ENCODE assay signal across 22 cellular contexts in genomic region chr9:124553738-124554137, GRCh38. TPM values are rescaled to one million over a fixed set of nuclear protein-coding genes. Genes with fewer than 3 reads are reported as not detected.
DNase-seq lines count a peak whose midpoint lies in the region; ATAC-seq and TF ChIP-seq lines count a peak whose summit lies in the region.
"Had no signal": no experiment of that assay in that cellular context is flagged by ENCODE, and none has a peak within 500 bp of the region (broad histone marks: within the 10 kb centered on the region; RNA-seq: fewer than 3 reads in every experiment).

No MANE protein-coding gene starts in this region.

- intact Hi-C loops in thyroid gland (cut with DNase I), result loop anchor here (10.0 kb wide), 1 partner anchor 151 kb away; no protein-coding TSS in a partner anchor
- intact Hi-C loops in ovary (cut with DNase I), result no loop called here

- H4K20me1 ChIP-seq in SK-N-SH (ENCODE audit: insufficient read depth), result no peaks in the 10 kb centered on the region

- TF ChIP-seq CTCF in SK-N-SH (IDR thresholded peaks at IDR 0.05) (no peak), thyroid gland (IDR thresholded peaks at IDR 0.05) (no peak), ovary (IDR thresholded peaks at IDR 0.05) (no peak)

- peaks cover 3 to 5% of the 10 kb centered on the region in 2 experiments; a peak in 2 of 4 replicates for H3K4me1 ChIP-seq in SK-N-SH (ENCODE audit: control insufficient read depth in 1 of 2, insufficient read depth in 2 of 2, low read depth in 1 of 2, low read length in 1 of 2)
- H3K4me1 ChIP-seq in thyroid gland, result peaks cover 0 to 21% of the 10 kb centered on the region in 2 donors
- no peaks in the 10 kb centered on the region for H3K4me1 ChIP-seq in ovary (ENCODE audit: insufficient read depth)

- H3K4me3 ChIP-seq in SK-N-SH (ENCODE audit: low read depth in 2 of 2, low read length in 1 of 2) (no peak overlapping the region), thyroid gland (replicated peaks in 1 of 3) (no peak overlapping the region), ovary (no peak overlapping the region)
- H3K4me3 ChIP-seq: stomach had no signal

- TF ChIP-seq RAD21 in SK-N-SH (IDR thresholded peaks at IDR 0.05; ENCODE audit: low read length), result no peak

- DNase-seq in NCI-H1105 treated with DMSO at 0.1 percent for 48 hours (lab: John Stamatoyannopoulos, UW), result peak; percentile 13
- DNase-seq in NCI-H1105 (lab: John Stamatoyannopoulos, UW), result no peak
- no peak for DNase-seq in SK-N-SH
- DNase-seq in fibroblast of peridontal ligament (ENCODE audit: extremely low read depth), result peak; percentile 52
- peak; percentile 25 to 26 for DNase-seq in thyroid gland
- DNase-seq in ovary, result no peak
- DNase-seq: activated naive CD4-positive, alpha-beta T cell treated with anti-CD3 and anti-CD28 coated beads for 36 hours; Caco-2; endodermal cell; GF-D8; glutamatergic neuron; islet precursor cell; Kasumi-1; NCI-H1930; posterior cingulate gyrus; stomach; SW 1271; WERI-Rb-1 had no signal

- ATAC-seq in HG03159 (IDR thresholded peaks at IDR 0.05; ENCODE audit: unreplicated experiment) (no peak), GM21515 (IDR thresholded peaks at IDR 0.05; ENCODE audit: unreplicated experiment) (no peak)
- ATAC-seq: Panc1 had no signal

- WGBS in SK-N-SH (ENCODE audit: low lambda C conversion rate), result 31% methylated on average over 3 of the region's 3 CpGs
- 30 to 32% methylated on average over 3 of the region's 3 CpGs for WGBS in thyroid gland, 2 donors
- 16 to 35% (median 24%) methylated on average over 3 of the region's 3 CpGs for WGBS in ovary, 3 donors

- peak in 1 of 2 experiments; percentile 25; a peak in 1 of 4 replicates for TF ChIP-seq EP300 in SK-N-SH (IDR thresholded peaks at IDR 0.05; ENCODE audit: borderline replicate concordance in 1 of 2, low read depth in 1 of 2, low read length in 1 of 2)
- TF ChIP-seq EP300 in ovary (IDR thresholded peaks at IDR 0.05), result no peak

- H3F3A ChIP-seq in SK-N-SH (replicated peaks; ENCODE audit: insufficient read depth), result no peaks in the 10 kb centered on the region

- no peaks in the 10 kb centered on the region for H3K9me2 ChIP-seq in SK-N-SH

- peak overlapping the region; percentile 9 for H3K4me2 ChIP-seq in SK-N-SH

- CTCF ChIA-PET in SK-N-SH (lab: Yijun Ruan, JAX), result interaction anchor here (0.6 to 5.2 kb wide), 6 partner anchors 9 to 211 kb away, joined by 3 to 58 read pairs (median 30); no protein-coding TSS in a partner anchor

- H3K9ac ChIP-seq in SK-N-SH, result no peak overlapping the region

- no peaks in the 10 kb centered on the region for H3K9me3 ChIP-seq in SK-N-SH
- no peaks in the 10 kb centered on the region for H3K9me3 ChIP-seq in thyroid gland
- no peaks in the 10 kb centered on the region for H3K9me3 ChIP-seq in ovary
- H3K9me3 ChIP-seq: Caco-2, stomach had no signal

- POLR2A ChIA-PET in SK-N-SH (lab: Yijun Ruan, JAX), result no interaction called here

- no peak overlapping the region for H2AFZ ChIP-seq in SK-N-SH (ENCODE audit: low read depth)

- H3K36me3 ChIP-seq in SK-N-SH (replicated peaks in 1 of 2; ENCODE audit: control insufficient read depth in 1 of 2, insufficient read depth in 2 of 2, low read length in 1 of 2) (no peaks in the 10 kb centered on the region), thyroid gland (no peaks in the 10 kb centered on the region), ovary (no peaks in the 10 kb centered on the region)
- H3K36me3 ChIP-seq: stomach had no signal

- no peaks in the 10 kb centered on the region for H3K79me2 ChIP-seq in SK-N-SH (ENCODE audit: insufficient read depth)

- H3K27me3 ChIP-seq in SK-N-SH (ENCODE audit: insufficient read depth) (no peaks in the 10 kb centered on the region), thyroid gland (no peaks in the 10 kb centered on the region), ovary (no peaks in the 10 kb centered on the region)

- TF ChIP-seq POLR2A in thyroid gland (IDR thresholded peaks at IDR 0.05), result no peak
- no peak for TF ChIP-seq POLR2A in ovary (IDR thresholded peaks at IDR 0.05)

- peak overlapping the region in 1 of 2 experiments; percentile 46; a peak in 2 of 4 replicates for H3K27ac ChIP-seq in SK-N-SH (ENCODE audit: low read depth in 2 of 2, low read length in 1 of 2)
- peak overlapping the region in 1 of 3 donors; percentile 41 for H3K27ac ChIP-seq in thyroid gland
- no peak overlapping the region for H3K27ac ChIP-seq in ovary
- H3K27ac ChIP-seq: 22Rv1, stomach, WERI-Rb-1 had no signal

TF ChIP-seq in SK-N-SH, 30 proteins besides CTCF, POLR2A, EP300 and RAD21:
- TF ChIP-seq TCF12 (IDR thresholded peaks at IDR 0.05) (peak; percentile 35; the same call in 1 of the 2 replicates), YY1 (IDR thresholded peaks at IDR 0.05; ENCODE audit: low read depth) (no peak), RFX5 (IDR thresholded peaks at IDR 0.05; ENCODE audit: low read length) (no peak), FOXJ3 (CRISPR knock-in tag; IDR thresholded peaks at IDR 0.05) (no peak), FOSL2 (IDR thresholded peaks at IDR 0.05; ENCODE audit: borderline replicate concordance, low read depth) (peak; percentile 19; the same call in 1 of the 2 replicates), NFIC (IDR thresholded peaks at IDR 0.05; ENCODE audit: borderline replicate concordance) (peak; percentile 63; the same call in 1 of the 2 replicates), JUND (IDR thresholded peaks at IDR 0.05) (peak; percentile 50), NRF1 (IDR thresholded peaks at IDR 0.05; ENCODE audit: low read depth, low read length) (no peak), MAX (IDR thresholded peaks at IDR 0.05; ENCODE audit: low read depth) (0 out of 2 replicates have a peak, but pooled peaks have one; percentile 31), SIN3A (IDR thresholded peaks at IDR 0.05; ENCODE audit: borderline replicate concordance, low read depth, low read length) (no peak), TEAD4 (IDR thresholded peaks at IDR 0.05; ENCODE audit: borderline replicate concordance, insufficient read depth) (no peak), IRF3 (IDR thresholded peaks at IDR 0.05; ENCODE audit: low read depth, low read length) (no peak)

RNA-seq across cellular contexts. Expression of gene NR5A1, which starts 46.5 kb away (rescaled TPM):
- polyA plus RNA-seq in SK-N-SH (2012; rRNA removed) (not detected in 2 replicates), ovary (10 to 100 TPM; 31.8 to 45.2 TPM)
- polyA plus RNA-seq in SK-N-SH (2012; cell fraction: cytosol; rRNA removed), result not detected in 2 replicates
- polyA plus RNA-seq in SK-N-SH (2012; cell fraction: nucleus; rRNA removed), result 0.02 and 0.09 TPM in 2 replicates
- total RNA-seq in thyroid gland (under 1 TPM in 1 of 4 donors, not detected in 3; 0.40 TPM), ovary (10 to 100 TPM; 14.7 to 73.6 (median 50.6) TPM)
- total RNA-seq: activated naive CD4-positive, alpha-beta T cell treated with anti-CD3 and anti-CD28 coated beads for 36 hours; stomach had no signal

Comparison
In these comparisons a context has a peak if more than half of its experiments do, and no peak if none do; other contexts are left out.
1. DNase-seq: peak in NCI-H1105 treated with DMSO at 0.1 percent for 48 hours (single experiment), fibroblast of peridontal ligament (single experiment) and thyroid gland (2 of 2); none in NCI-H1105 (single experiment), SK-N-SH (single experiment) and ovary (0 of 5).
2. RNA of gene NR5A1, which starts 46.5 kb away (total RNA-seq): 14.7 to 73.6 TPM in ovary; 0.40 TPM in thyroid gland; every median in the first group is over 10 times any median in the second.